ENCODE assay signal across 15 cellular contexts in genomic region chr11:131977854-131978253, GRCh38.
DNase-seq lines count a peak whose midpoint lies in the region; ATAC-seq and TF ChIP-seq lines count a peak whose summit lies in the region.
"Had no signal": no experiment of that assay in that cellular context is flagged by ENCODE, and none has a peak within 500 bp of the region (broad histone marks: within the 10 kb centered on the region; RNA-seq: fewer than 3 reads in every experiment).

No MANE protein-coding gene starts in this region.

- H3K36me3 ChIP-seq in GM23248 (ENCODE audit: low read depth) (no peaks in the 10 kb centered on the region), vagina (no peaks in the 10 kb centered on the region)
- H3K36me3 ChIP-seq: HAP-1, Peyer's patch had no signal

- H3F3A ChIP-seq in GM23248 (ENCODE audit: insufficient read depth): peaks cover 16% of the 10 kb centered on the region

- intact Hi-C loops in left ventricle myocardium superior (cut with micrococcal nuclease) (no loop called here), vagina (cut with DNase I) (no loop called here)

- peak overlapping the region; percentile 56 for H3K27ac ChIP-seq in GM23248
- no peak overlapping the region for H3K27ac ChIP-seq in vagina
- H3K27ac ChIP-seq: Peyer's patch had no signal

- peak overlapping the region; percentile 40 for H3K4me2 ChIP-seq in GM23248 (ENCODE audit: unreplicated experiment)

- DNase-seq in GM23248 (peak; percentile 67), SK-MEL-5 (ENCODE audit: low read depth, low spot score) (peak; percentile 10), fibroblast of pulmonary artery (ENCODE audit: low read depth) (peak; percentile 46), skeletal muscle cell (ENCODE audit: low read depth) (peak; percentile 23), DMS153 treated with DMSO at 0.1 percent for 48 hours (lab: John Stamatoyannopoulos, UW; ENCODE audit: unreplicated experiment) (no peak), left ventricle myocardium superior (no peak), vagina (ENCODE audit: extremely low spot score in 2 of 2) (no peak)
- DNase-seq: activated naive CD4-positive, alpha-beta T cell treated with Interleukin-2 at 50 U/mL for 16 hours; Calu3; naive thymus-derived CD4-positive, alpha-beta T cell; NCI-H2171; Peyer's patch; T-helper 9 cell had no signal

- TF ChIP-seq CTCF in fibroblast of pulmonary artery (IDR thresholded peaks at IDR 0.05; ENCODE audit: low read length, missing control alignments): no peak
- TF ChIP-seq CTCF in vagina (IDR thresholded peaks at IDR 0.05): no peak

- no peak for ATAC-seq in HG02885 (IDR thresholded peaks at IDR 0.05; ENCODE audit: poor library complexity, unreplicated experiment)
- ATAC-seq in left ventricle myocardium superior: no peak
- ATAC-seq: naive thymus-derived CD4-positive, alpha-beta T cell had no signal

- no peaks in the 10 kb centered on the region for H3K79me2 ChIP-seq in GM23248 (ENCODE audit: insufficient read depth)

- WGBS in GM23248 (ENCODE audit: low coverage in 1 of 2, low lambda C conversion rate in 2 of 2, missing lambda C conversion rate in 2 of 2), 2 experiments: 72 to 77% methylated on average over 3 of the region's 3 CpGs

- no peak overlapping the region for H2AFZ ChIP-seq in GM23248

- no peak overlapping the region for H3K9ac ChIP-seq in GM23248

- H3K4me3 ChIP-seq in GM23248: no peak overlapping the region
- H3K4me3 ChIP-seq in fibroblast of pulmonary artery (replicated peaks; ENCODE audit: low read depth, low read length): no peak overlapping the region
- H3K4me3 ChIP-seq in skeletal muscle cell (ENCODE audit: low read depth, low read length): no peak overlapping the region
- no peak overlapping the region for H3K4me3 ChIP-seq in vagina
- H3K4me3 ChIP-seq: HAP-1, Peyer's patch had no signal

- in situ Hi-C loops in GM23248 (cut with MboI): no loop called here
- in situ Hi-C loops in SK-MEL-5 (cut with HindIII; ENCODE audit: low pct_unique_long_range_greater_than_20kb, low sequenced_read_pairs): no loop called here

- no peaks in the 10 kb centered on the region for H4K20me1 ChIP-seq in GM23248 (ENCODE audit: insufficient read depth)

- H3K4me1 ChIP-seq in GM23248 (ENCODE audit: insufficient read depth) (peaks cover 22% of the 10 kb centered on the region), vagina (no peaks in the 10 kb centered on the region)
- H3K4me1 ChIP-seq: HAP-1, Peyer's patch had no signal

- no peaks in the 10 kb centered on the region for H3K27me3 ChIP-seq in GM23248 (replicated peaks; ENCODE audit: insufficient read depth)
- no peaks in the 10 kb centered on the region for H3K27me3 ChIP-seq in vagina
- H3K27me3 ChIP-seq: Peyer's patch had no signal

- H3K9me3 ChIP-seq in GM23248 (ENCODE audit: low read depth) (no peaks in the 10 kb centered on the region), vagina (no peaks in the 10 kb centered on the region)
- H3K9me3 ChIP-seq: HAP-1, Peyer's patch had no signal

- no peaks in the 10 kb centered on the region for H3K9me2 ChIP-seq in GM23248 (ENCODE audit: insufficient read depth)

- no peak for TF ChIP-seq POLR2A in vagina (IDR thresholded peaks at IDR 0.05)

Comparison
In these comparisons a context has a peak if more than half of its experiments do, and no peak if none do; other contexts are left out.
1. DNase-seq: peak in GM23248 (single experiment), SK-MEL-5 (single experiment), fibroblast of pulmonary artery (single experiment) and skeletal muscle cell (single experiment); none in DMS153 treated with DMSO at 0.1 percent for 48 hours (single experiment), left ventricle myocardium superior (single experiment) and vagina (0 of 2).